In the genomic region with DNA sequence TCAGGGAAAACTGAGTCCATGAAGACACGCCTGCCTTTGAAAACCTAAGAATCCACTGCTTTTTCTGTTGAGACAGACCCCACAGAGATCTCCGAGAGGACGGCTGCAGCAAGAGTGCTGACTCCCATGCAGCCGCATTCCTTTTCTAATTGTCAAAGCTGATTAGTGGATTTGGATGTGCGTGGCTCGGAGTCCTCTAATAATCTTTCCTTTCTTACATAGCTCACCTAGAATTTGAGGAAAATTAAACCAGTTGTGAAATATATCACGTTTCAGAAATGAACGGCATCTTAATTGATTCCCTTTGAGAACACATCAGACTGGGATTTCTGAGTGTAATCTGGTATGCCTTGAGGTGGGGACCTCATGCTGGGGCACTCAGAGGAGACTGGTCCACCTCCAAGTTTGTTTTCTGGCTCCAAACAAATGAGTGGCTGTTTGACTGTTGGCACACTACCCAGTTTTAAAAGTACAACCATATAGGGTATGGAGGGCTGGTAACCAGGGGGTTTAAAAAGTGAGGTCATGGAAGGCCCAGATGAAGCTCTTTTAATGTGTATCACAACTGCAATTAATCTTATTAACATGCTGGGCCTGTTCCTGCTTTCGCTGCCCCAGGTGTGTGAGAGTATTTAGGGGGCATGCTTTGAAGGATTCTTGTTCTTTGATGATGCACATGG, we compare ENCODE assay signal across 9 cellular contexts.
DNase-seq lines count a peak whose midpoint lies in the region; ATAC-seq and TF ChIP-seq lines count a peak whose summit lies in the region.
"Had no signal": no experiment of that assay in that cellular context is flagged by ENCODE, and none has a peak within 500 bp of the region (broad histone marks: within the 10 kb centered on the region; RNA-seq: fewer than 3 reads in every experiment).

No MANE protein-coding gene starts in this region.

- peak overlapping the region; percentile 40 for H3K27ac ChIP-seq in parathyroid adenoma
- H3K27ac ChIP-seq: testis had no signal

- H3K9ac ChIP-seq in parathyroid adenoma = no peak overlapping the region

- no peak for TF ChIP-seq CTCF in choroid plexus epithelial cell (conservative IDR thresholded peaks at IDR 0.05; ENCODE audit: low read depth, low read length)
- no peak for TF ChIP-seq CTCF in parathyroid adenoma (IDR thresholded peaks at IDR 0.05)

- H2AFZ ChIP-seq in parathyroid adenoma = no peak overlapping the region

- H3K4me1 ChIP-seq in parathyroid adenoma = no peaks in the 10 kb centered on the region

- peaks cover 4% of the 10 kb centered on the region for H3K79me2 ChIP-seq in parathyroid adenoma

- H3K36me3 ChIP-seq in parathyroid adenoma (ENCODE audit: control insufficient read depth, insufficient read depth, low read length) = no peaks in the 10 kb centered on the region

- ATAC-seq in GM18517 (IDR thresholded peaks at IDR 0.05; ENCODE audit: unreplicated experiment) = no peak

- no peaks in the 10 kb centered on the region for H3K9me3 ChIP-seq in parathyroid adenoma (ENCODE audit: control insufficient read depth, low read length)
- H3K9me3 ChIP-seq: testis had no signal

- H3K4me2 ChIP-seq in parathyroid adenoma (ENCODE audit: low read length) = no peak overlapping the region

- H3K27me3 ChIP-seq in parathyroid adenoma (ENCODE audit: control insufficient read depth, insufficient read depth, low read length) = no peaks in the 10 kb centered on the region
- H3K27me3 ChIP-seq: testis had no signal

- peak; percentile 78 for DNase-seq in H4 (ENCODE audit: low spot score)
- DNase-seq in NCI-H2171 (lab: John Stamatoyannopoulos, UW) = peak; percentile 39
- DNase-seq in choroid plexus epithelial cell (ENCODE audit: low read depth) = peak; percentile 70
- no peak for DNase-seq in stimulated activated CD4-positive, alpha-beta T cell treated with anti-CD3 and anti-CD28 coated beads, Interleukin-15, amount 100 ng/mL, for 24 hours
- DNase-seq in SIG-M5 (lab: John Stamatoyannopoulos, UW) = no peak
- DNase-seq in amygdala (lab: John Stamatoyannopoulos, UW) = no peak
- DNase-seq: testis had no signal

- H3K4me3 ChIP-seq in choroid plexus epithelial cell (ENCODE audit: low read depth, low read length) (no peak overlapping the region), parathyroid adenoma (ENCODE audit: low read depth, low read length) (no peak overlapping the region)
- H3K4me3 ChIP-seq: testis had no signal

Comparison
In these comparisons a context has a peak if more than half of its experiments do, and no peak if none do; other contexts are left out.
1. DNase-seq: peak in H4 (single experiment), NCI-H2171 (single experiment) and choroid plexus epithelial cell (single experiment); none in stimulated activated CD4-positive, alpha-beta T cell treated with anti-CD3 and anti-CD28 coated beads, Interleukin-15, amount 100 ng/mL, for 24 hours (single experiment), SIG-M5 (single experiment) and amygdala (0 of 56).